In the genomic region with DNA sequence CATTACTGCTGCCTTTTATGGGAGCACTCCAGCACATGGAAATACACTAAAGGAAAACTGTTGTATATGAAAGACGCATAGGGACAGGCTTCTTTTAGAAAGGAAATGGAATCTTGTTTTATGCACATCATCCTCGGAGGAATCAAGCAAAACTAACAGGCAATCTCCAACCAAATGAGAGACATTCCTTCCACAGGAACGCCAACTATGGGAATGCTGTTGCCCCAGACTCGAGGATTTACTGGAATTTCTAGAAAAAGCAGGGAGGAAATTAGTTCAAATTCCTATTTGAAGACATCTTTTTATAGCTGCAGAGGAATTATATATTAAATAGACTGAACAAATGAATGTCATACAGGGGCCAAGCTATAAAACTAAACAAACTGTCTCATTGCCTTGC, we compare ENCODE assay signal across 21 cellular contexts. TPM values are rescaled to one million over a fixed set of nuclear protein-coding genes. Genes with fewer than 3 reads are reported as not detected.
A peak's percentile ranks its signal among the peaks of the same experiment; 100 is the strongest.
DNase-seq lines count a peak whose midpoint lies in the region; ATAC-seq and TF ChIP-seq lines count a peak whose summit lies in the region.
"Had no signal": no experiment of that assay in that cellular context is flagged by ENCODE, and none has a peak within 500 bp of the region (broad histone marks: within the 10 kb centered on the region; RNA-seq: fewer than 3 reads in every experiment).

No MANE protein-coding gene starts in this region.

- peak; percentile 28 for DNase-seq in GM03348 (ENCODE audit: low spot score)
- DNase-seq in ascending aorta (ENCODE audit: low spot score in 2 of 2): no peak
- peak; percentile 19 for DNase-seq in hepatic stellate cell (ENCODE audit: low spot score)
- DNase-seq in stromal cell of bone marrow (ENCODE audit: low read depth): peak; percentile 8
- no peak for DNase-seq in activated CD8-positive, alpha-beta T cell treated with anti-CD3 and anti-CD28 coated beads, Interleukin-2, amount 10 ng/mL, durations not matched to agents 7 days and 5 days
- DNase-seq: activated CD4-positive, alpha-beta T cell treated with anti-CD3 and anti-CD28 coated beads for 4 hours; activated naive CD8-positive, alpha-beta T cell treated with anti-CD3 and anti-CD28 coated beads, Interleukin-2, amount 10 ng/mL, durations not matched to agents 7 days and 5 days; AML-193; Caco-2; effector CD4-positive, alpha-beta T cell; NCI-H1417; NCI-H524 treated with DMSO at 0.1 percent for 48 hours; psoas muscle; stimulated activated CD8-positive, alpha-beta memory T cell treated with anti-CD3 and anti-CD28 coated beads, Interleukin-4, amount 100 ng/mL, for 48 hours; SW 1271 had no signal

- POLR2A ChIA-PET in activated CD8-positive, alpha-beta T cell treated with anti-CD3 and anti-CD28 coated beads, Interleukin-2, amount 10 ng/mL, durations not matched to agents 7 days and 5 days (lab: Charles Lee): no interaction called here

- CTCF ChIA-PET in activated CD8-positive, alpha-beta T cell treated with anti-CD3 and anti-CD28 coated beads, Interleukin-2, amount 10 ng/mL, durations not matched to agents 7 days and 5 days (lab: Charles Lee): interaction anchor here (1.0 to 4.2 kb wide), 2 partner anchors 9 to 65 kb away, joined by 3 to 17 read pairs; no protein-coding TSS in a partner anchor

- no peak overlapping the region for H3K4me3 ChIP-seq in ascending aorta
- H3K4me3 ChIP-seq: cardiac muscle cell, psoas muscle, suprapubic skin had no signal

- no peaks in the 10 kb centered on the region for H3K36me3 ChIP-seq in ascending aorta
- H3K36me3 ChIP-seq: cardiac muscle cell, suprapubic skin had no signal

- H3K4me1 ChIP-seq in ascending aorta: peaks cover 26 to 27% of the 10 kb centered on the region in 2 donors

- H3K4me1 Mint-ChIP-seq in stimulated activated memory B cell treated with anti-CD40 and anti-IgM and Interleukin-4, amounts not matched to agents 10 μg/mL and 1 μg/mL and 100 μg/mL, for 72 hours: peaks cover 19% of the 10 kb centered on the region
- peaks cover 7% of the 10 kb centered on the region for H3K4me1 Mint-ChIP-seq in activated CD8-positive, alpha-beta T cell treated with anti-CD3 and anti-CD28 coated beads, Interleukin-2, amount 10 ng/mL, durations not matched to agents 7 days and 5 days (ENCODE audit: low read depth)

- no peak for TF ChIP-seq CTCF in ascending aorta (IDR thresholded peaks at IDR 0.05)

- ATAC-seq in GM21619 (IDR thresholded peaks at IDR 0.05; ENCODE audit: unreplicated experiment) (no peak), HG02623 (IDR thresholded peaks at IDR 0.05; ENCODE audit: unreplicated experiment) (no peak)
- no peak for ATAC-seq in stimulated activated memory B cell treated with anti-CD40 and anti-IgM and Interleukin-4, amounts not matched to agents 10 μg/mL and 1 μg/mL and 100 μg/mL, for 72 hours
- no peak for ATAC-seq in activated CD8-positive, alpha-beta T cell treated with anti-CD3 and anti-CD28 coated beads, Interleukin-2, amount 10 ng/mL, durations not matched to agents 7 days and 5 days
- ATAC-seq: psoas muscle had no signal

- H3K4me3 Mint-ChIP-seq in stimulated activated memory B cell treated with anti-CD40 and anti-IgM and Interleukin-4, amounts not matched to agents 10 μg/mL and 1 μg/mL and 100 μg/mL, for 72 hours: no peak overlapping the region
- no peak overlapping the region for H3K4me3 Mint-ChIP-seq in activated CD8-positive, alpha-beta T cell treated with anti-CD3 and anti-CD28 coated beads, Interleukin-2, amount 10 ng/mL, durations not matched to agents 7 days and 5 days
- H3K4me3 Mint-ChIP-seq: activated naive CD8-positive, alpha-beta T cell treated with anti-CD3 and anti-CD28 coated beads, Interleukin-2, amount 10 ng/mL, durations not matched to agents 7 days and 5 days had no signal

- H3K27me3 ChIP-seq in ascending aorta: no peaks in the 10 kb centered on the region
- H3K27me3 ChIP-seq: cardiac muscle cell, suprapubic skin had no signal

- H3K36me3 Mint-ChIP-seq in stimulated activated memory B cell treated with anti-CD40 and anti-IgM and Interleukin-4, amounts not matched to agents 10 μg/mL and 1 μg/mL and 100 μg/mL, for 72 hours: peaks cover 51% of the 10 kb centered on the region
- no peaks in the 10 kb centered on the region for H3K36me3 Mint-ChIP-seq in activated CD8-positive, alpha-beta T cell treated with anti-CD3 and anti-CD28 coated beads, Interleukin-2, amount 10 ng/mL, durations not matched to agents 7 days and 5 days (ENCODE audit: low read depth)

- H3K9me3 ChIP-seq in ascending aorta: no peaks in the 10 kb centered on the region
- H3K9me3 ChIP-seq: Caco-2, psoas muscle, suprapubic skin had no signal

- intact Hi-C loops in ascending aorta (cut with DNase I): loop anchor here (5.0 kb wide), 1 partner anchor 54 kb away; the partner anchor contains the start of genes FARS2 and LYRM4

- no peaks in the 10 kb centered on the region for H3K9me3 Mint-ChIP-seq in stimulated activated memory B cell treated with anti-CD40 and anti-IgM and Interleukin-4, amounts not matched to agents 10 μg/mL and 1 μg/mL and 100 μg/mL, for 72 hours
- H3K9me3 Mint-ChIP-seq in activated CD8-positive, alpha-beta T cell treated with anti-CD3 and anti-CD28 coated beads, Interleukin-2, amount 10 ng/mL, durations not matched to agents 7 days and 5 days (ENCODE audit: insufficient read depth): no peaks in the 10 kb centered on the region
- H3K9me3 Mint-ChIP-seq: activated naive CD8-positive, alpha-beta T cell treated with anti-CD3 and anti-CD28 coated beads, Interleukin-2, amount 10 ng/mL, durations not matched to agents 7 days and 5 days; activated T-helper 2 cell treated with anti-CD3 and anti-CD28 coated beads, Interferon-gamma antibody, Interleukin-2, Interleukin-4, amounts not matched to agents 10 μg/mL and 5 μg/mL and 100 μg/mL, durations not matched to agents 14 hours and 24 hours and 36 hours had no signal

- H3K27ac ChIP-seq in ascending aorta: peak overlapping the region; percentile 68 to 87
- H3K27ac ChIP-seq: psoas muscle, suprapubic skin had no signal

- no peak overlapping the region for H3K27ac Mint-ChIP-seq in stimulated activated memory B cell treated with anti-CD40 and anti-IgM and Interleukin-4, amounts not matched to agents 10 μg/mL and 1 μg/mL and 100 μg/mL, for 72 hours
- H3K27ac Mint-ChIP-seq in activated CD8-positive, alpha-beta T cell treated with anti-CD3 and anti-CD28 coated beads, Interleukin-2, amount 10 ng/mL, durations not matched to agents 7 days and 5 days: no peak overlapping the region
- H3K27ac Mint-ChIP-seq: activated naive CD8-positive, alpha-beta T cell treated with anti-CD3 and anti-CD28 coated beads, Interleukin-2, amount 10 ng/mL, durations not matched to agents 7 days and 5 days; activated T-helper 2 cell treated with anti-CD3 and anti-CD28 coated beads, Interferon-gamma antibody, Interleukin-2, Interleukin-4, amounts not matched to agents 10 μg/mL and 5 μg/mL and 100 μg/mL, durations not matched to agents 14 hours and 24 hours and 36 hours had no signal

- no peaks in the 10 kb centered on the region for H3K27me3 Mint-ChIP-seq in stimulated activated memory B cell treated with anti-CD40 and anti-IgM and Interleukin-4, amounts not matched to agents 10 μg/mL and 1 μg/mL and 100 μg/mL, for 72 hours
- no peaks in the 10 kb centered on the region for H3K27me3 Mint-ChIP-seq in activated CD8-positive, alpha-beta T cell treated with anti-CD3 and anti-CD28 coated beads, Interleukin-2, amount 10 ng/mL, durations not matched to agents 7 days and 5 days (ENCODE audit: low read depth)
- H3K27me3 Mint-ChIP-seq: activated naive CD8-positive, alpha-beta T cell treated with anti-CD3 and anti-CD28 coated beads, Interleukin-2, amount 10 ng/mL, durations not matched to agents 7 days and 5 days had no signal

RNA-seq across cellular contexts. Expression of gene LYRM4, which starts 52.3 kb away (rescaled TPM):
- 10.5 TPM for total RNA-seq in ascending aorta
- 10 to 100 TPM; 28.9 to 29.8 TPM for total RNA-seq in activated CD8-positive, alpha-beta T cell treated with anti-CD3 and anti-CD28 coated beads, Interleukin-2, amount 10 ng/mL, durations not matched to agents 7 days and 5 days

RNA-seq across cellular contexts. Expression of gene FARS2, which starts 52.8 kb away (rescaled TPM):
- 17.6 TPM for total RNA-seq in ascending aorta
- total RNA-seq in activated CD8-positive, alpha-beta T cell treated with anti-CD3 and anti-CD28 coated beads, Interleukin-2, amount 10 ng/mL, durations not matched to agents 7 days and 5 days: 10 to 100 TPM; 16.7 to 20.2 TPM

Comparison
In these comparisons a context has a peak if more than half of its experiments do, and no peak if none do; other contexts are left out.
1. DNase-seq: peak in GM03348 (single experiment), hepatic stellate cell (single experiment) and stromal cell of bone marrow (single experiment); none in ascending aorta (0 of 2) and activated CD8-positive, alpha-beta T cell treated with anti-CD3 and anti-CD28 coated beads, Interleukin-2, amount 10 ng/mL, durations not matched to agents 7 days and 5 days (single experiment).